In the genomic region with DNA sequence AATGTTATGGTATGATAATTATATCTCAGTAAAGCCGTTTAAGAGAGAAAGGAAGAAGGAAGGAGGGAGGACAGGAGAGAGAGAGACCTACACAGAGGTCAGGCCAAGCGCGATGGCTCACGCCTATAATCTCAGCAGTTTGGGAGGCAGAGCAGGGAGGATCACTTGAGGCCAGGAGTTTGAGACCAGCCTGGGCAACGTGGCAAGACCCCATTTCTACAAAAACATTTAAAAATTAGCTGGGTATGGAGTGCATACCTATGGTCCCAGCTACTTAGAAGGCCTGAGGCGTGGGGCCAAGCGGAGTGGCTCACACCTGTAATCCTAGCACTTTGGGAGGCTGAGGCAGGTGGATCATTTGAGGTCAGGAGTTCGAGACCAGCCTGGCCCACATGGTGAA, we compare ENCODE assay signal across 8 cellular contexts. TPM values are rescaled to one million over a fixed set of nuclear protein-coding genes. Genes with fewer than 3 reads are reported as not detected.
A peak's percentile ranks its signal among the peaks of the same experiment; 100 is the strongest.
DNase-seq lines count a peak whose midpoint lies in the region; ATAC-seq, FAIRE-seq and TF ChIP-seq lines count a peak whose summit lies in the region.
"Not testable (repeated sequence)": the region's sequence is repeated elsewhere in the genome, so short reads cannot be mapped to it uniquely, and the experiment has no call there.

No MANE protein-coding gene starts in this region.

- not testable (repeated sequence) for H3K9ac ChIP-seq in HCT116 (ENCODE audit: low read length)

- not testable (repeated sequence) for BruUV-seq in HCT116 (replicated peaks; lab: Mats Ljungman, UMichigan)

- not testable (repeated sequence) for H3K4me3 ChIP-seq in A549; HCT116 (replicated peaks in 1 of 2; ENCODE audit: low read depth in 1 of 2, low read length in 2 of 2); RWPE2 (ENCODE audit: severe bottlenecking); body of pancreas

- intact Hi-C loops in HCT116 (cut with micrococcal nuclease); body of pancreas (cut with DNase I): not testable (repeated sequence)

- WGBS in A549 (ENCODE audit: missing lambda C conversion rate): 77% methylated on average over 8 of the region's 8 CpGs
- 86 to 87% methylated on average over 7 to 8 of the region's 8 CpGs for WGBS in body of pancreas, 2 donors

- ATAC-seq in A549; HCT116; RWPE2 (ENCODE audit: low read depth); activated CD8-positive, alpha-beta T cell treated with anti-CD3 and anti-CD28 coated beads, Interleukin-2, amount 10 ng/mL, durations not matched to agents 7 days and 5 days; body of pancreas; natural killer cell treated with Interleukin-12 subunit alpha and Interleukin-12 subunit beta and Interleukin-15 and Interleukin-18, amount 100 ng/mL, for 72 hours: not testable (repeated sequence)

- DNase-seq in A549 (ENCODE audit: low read depth in 1 of 2, low spot score in 1 of 2); HCT116 (ENCODE audit: low read depth, low spot score); RWPE2 (ENCODE audit: low spot score); activated CD8-positive, alpha-beta T cell treated with anti-CD3 and anti-CD28 coated beads, Interleukin-2, amount 10 ng/mL, durations not matched to agents 7 days and 5 days; body of pancreas; immature natural killer cell; natural killer cell treated with Interleukin-12 subunit alpha and Interleukin-12 subunit beta and Interleukin-15 and Interleukin-18, amount 100 ng/mL, for 72 hours (ENCODE audit: low spot score); type B pancreatic cell (ENCODE audit: extremely low spot score, unreplicated experiment): not testable (repeated sequence)

- POLR2A ChIA-PET in A549 (lab: Yijun Ruan, JAX): interaction anchor here (1.4 to 4.9 kb wide), 2 partner anchors 12 to 16 kb away, joined by 6 to 43 read pairs; no protein-coding TSS in a partner anchor
- POLR2A ChIA-PET in HCT116 (lab: Charles Lee): interaction anchor here (1.4 to 1.5 kb wide), 2 partner anchors 11 to 47 kb away, joined by 3 read pairs; no protein-coding TSS in a partner anchor
- POLR2A ChIA-PET in activated CD8-positive, alpha-beta T cell treated with anti-CD3 and anti-CD28 coated beads, Interleukin-2, amount 10 ng/mL, durations not matched to agents 7 days and 5 days (lab: Charles Lee): not testable (repeated sequence)

- CTCF ChIA-PET in A549 (lab: Yijun Ruan, JAX): interaction anchor here (0.8 to 4.0 kb wide), 6 partner anchors 9 to 189 kb away, joined by 3 to 18 read pairs (median 4); partner anchors contain the start of genes KIFC3 and ZNF319
- CTCF ChIA-PET in HCT116 (lab: Charles Lee): interaction anchor here (1.3 kb wide), 1 partner anchor 10 kb away, joined by 3 read pairs; no protein-coding TSS in a partner anchor
- CTCF ChIA-PET in activated CD8-positive, alpha-beta T cell treated with anti-CD3 and anti-CD28 coated beads, Interleukin-2, amount 10 ng/mL, durations not matched to agents 7 days and 5 days (lab: Charles Lee): interaction anchor here (1.1 kb wide), 1 partner anchor 286 kb away, joined by 3 read pairs; no protein-coding TSS in a partner anchor

- not testable (repeated sequence) for H3K36me3 ChIP-seq in HCT116 (ENCODE audit: control insufficient read depth in 1 of 2, insufficient read depth in 2 of 2, low read length in 2 of 2); RWPE2 (ENCODE audit: low read depth); body of pancreas (replicated peaks in 1 of 2; ENCODE audit: insufficient read depth in 1 of 2, low read depth in 2 of 2)

- RAD21 ChIA-PET in HCT116 (lab: Charles Lee; ENCODE audit: low non-redundant PET in 1 of 2, low total read pairs in 2 of 2, uncharacterized antibody in 2 of 2, unreplicated experiment in 2 of 2): not testable (repeated sequence)

- H3K4me1 Mint-ChIP-seq in activated CD8-positive, alpha-beta T cell treated with anti-CD3 and anti-CD28 coated beads, Interleukin-2, amount 10 ng/mL, durations not matched to agents 7 days and 5 days (ENCODE audit: low read depth): peaks cover 46% of the 10 kb centered on the region
- H3K4me1 Mint-ChIP-seq in immature natural killer cell: peaks cover 65 to 67% of the 10 kb centered on the region in 2 donors
- peaks cover 52 to 62% of the 10 kb centered on the region in 2 donors for H3K4me1 Mint-ChIP-seq in natural killer cell treated with Interleukin-12 subunit alpha and Interleukin-12 subunit beta and Interleukin-15 and Interleukin-18, amount 100 ng/mL, for 72 hours (ENCODE audit: low read depth in 2 of 2)
- H3K4me1 Mint-ChIP-seq in type B pancreatic cell (ENCODE audit: unreplicated experiment): peaks cover 17% of the 10 kb centered on the region

- not testable (repeated sequence) for H3K79me2 ChIP-seq in HCT116 (ENCODE audit: insufficient read depth, low read length)

- peak overlapping the region; percentile 71; the same call in 2 of the 3 replicates for H3K4me2 ChIP-seq in A549
- H3K4me2 ChIP-seq in HCT116 (ENCODE audit: low read length): peak overlapping the region; percentile 69; the same call in 1 of the 2 replicates

- H3K4me1 ChIP-seq in A549 (peaks cover 84% of the 10 kb centered on the region), HCT116 (ENCODE audit: control insufficient read depth in 1 of 2, insufficient read depth in 2 of 2, low read length in 2 of 2) (peaks cover 60 to 72% of the 10 kb centered on the region in 2 experiments), RWPE2 (ENCODE audit: insufficient read depth, poor library complexity, severe bottlenecking) (peaks cover 58% of the 10 kb centered on the region), body of pancreas (peaks cover 53% of the 10 kb centered on the region)

- not testable (repeated sequence) for H3K9me2 ChIP-seq in HCT116 (ENCODE audit: insufficient read depth)

- not testable (repeated sequence) for TF ChIP-seq CTCF in A549 (IDR thresholded peaks at IDR 0.05); HCT116 (IDR thresholded peaks at IDR 0.05 in 2 of 3, conservative IDR thresholded peaks at IDR 0.05 in 1 of 3; ENCODE audit: borderline replicate concordance in 1 of 3, insufficient read depth in 1 of 3, low read depth in 2 of 3, low read length in 2 of 3); RWPE2 (IDR thresholded peaks at IDR 0.05; ENCODE audit: poor library complexity, severe bottlenecking); body of pancreas (IDR thresholded peaks at IDR 0.05); type B pancreatic cell (conservative IDR thresholded peaks at IDR 0.05)

- not testable (repeated sequence) for H3K9me3 Mint-ChIP-seq in activated CD8-positive, alpha-beta T cell treated with anti-CD3 and anti-CD28 coated beads, Interleukin-2, amount 10 ng/mL, durations not matched to agents 7 days and 5 days (ENCODE audit: insufficient read depth); immature natural killer cell; natural killer cell treated with Interleukin-12 subunit alpha and Interleukin-12 subunit beta and Interleukin-15 and Interleukin-18, amount 100 ng/mL, for 72 hours; type B pancreatic cell

- not testable (repeated sequence) for TF ChIP-seq POLR2A in A549 (IDR thresholded peaks at IDR 0.05; ENCODE audit: low read length); HCT116 (IDR thresholded peaks at IDR 0.05; ENCODE audit: borderline replicate concordance, extremely low read depth, insufficient read depth, insufficient read length); body of pancreas (IDR thresholded peaks at IDR 0.05)

- FAIRE-seq in A549 (lab: Jason Lieb, UNC): not testable (repeated sequence)

- TF ChIP-seq EP300 in A549 (IDR thresholded peaks at IDR 0.05): not testable (repeated sequence)

- not testable (repeated sequence) for H4K20me1 ChIP-seq in HCT116 (ENCODE audit: insufficient read depth)

- H3K9me3 ChIP-seq in A549; HCT116 (ENCODE audit: control insufficient read depth in 1 of 2, insufficient read depth in 1 of 2, low read depth in 1 of 2, low read length in 2 of 2); RWPE2 (ENCODE audit: severe bottlenecking); body of pancreas: not testable (repeated sequence)

- H2AFZ ChIP-seq in HCT116 (ENCODE audit: low read depth, low read length, poor library complexity, severe bottlenecking): not testable (repeated sequence)

- peak overlapping the region; percentile 8 for H3K27ac Mint-ChIP-seq in activated CD8-positive, alpha-beta T cell treated with anti-CD3 and anti-CD28 coated beads, Interleukin-2, amount 10 ng/mL, durations not matched to agents 7 days and 5 days
- H3K27ac Mint-ChIP-seq in immature natural killer cell: peak overlapping the region; percentile 93 to 98 (median 97)
- peak overlapping the region; percentile 76 to 85 for H3K27ac Mint-ChIP-seq in natural killer cell treated with Interleukin-12 subunit alpha and Interleukin-12 subunit beta and Interleukin-15 and Interleukin-18, amount 100 ng/mL, for 72 hours
- H3K27ac Mint-ChIP-seq in type B pancreatic cell: peak overlapping the region; percentile 12

- peak overlapping the region; percentile 91 to 97 for H3K27ac ChIP-seq in A549
- H3K27ac ChIP-seq in HCT116 (ENCODE audit: low read depth, low read length): not testable (repeated sequence)
- peak overlapping the region; percentile 98 for H3K27ac ChIP-seq in RWPE2 (ENCODE audit: poor library complexity, severe bottlenecking)
- H3K27ac ChIP-seq in body of pancreas: peak overlapping the region in 3 of 4 donors; percentile 82 to 96 (median 93)

- not testable (repeated sequence) for H3K27me3 ChIP-seq in HCT116 (ENCODE audit: insufficient read depth, low read length); RWPE2 (ENCODE audit: insufficient read depth, poor library complexity, severe bottlenecking); body of pancreas

- peaks cover 17% of the 10 kb centered on the region for H3K27me3 Mint-ChIP-seq in activated CD8-positive, alpha-beta T cell treated with anti-CD3 and anti-CD28 coated beads, Interleukin-2, amount 10 ng/mL, durations not matched to agents 7 days and 5 days (ENCODE audit: low read depth)
- peaks cover 2 to 12% (median 9%) of the 10 kb centered on the region in 3 donors for H3K27me3 Mint-ChIP-seq in immature natural killer cell (ENCODE audit: low read depth in 3 of 3)
- H3K27me3 Mint-ChIP-seq in natural killer cell treated with Interleukin-12 subunit alpha and Interleukin-12 subunit beta and Interleukin-15 and Interleukin-18, amount 100 ng/mL, for 72 hours; type B pancreatic cell: not testable (repeated sequence)

- H3K4me3 Mint-ChIP-seq in activated CD8-positive, alpha-beta T cell treated with anti-CD3 and anti-CD28 coated beads, Interleukin-2, amount 10 ng/mL, durations not matched to agents 7 days and 5 days; immature natural killer cell; natural killer cell treated with Interleukin-12 subunit alpha and Interleukin-12 subunit beta and Interleukin-15 and Interleukin-18, amount 100 ng/mL, for 72 hours; type B pancreatic cell: not testable (repeated sequence)

- not testable (repeated sequence) for H3K36me3 Mint-ChIP-seq in activated CD8-positive, alpha-beta T cell treated with anti-CD3 and anti-CD28 coated beads, Interleukin-2, amount 10 ng/mL, durations not matched to agents 7 days and 5 days (ENCODE audit: low read depth); immature natural killer cell; natural killer cell treated with Interleukin-12 subunit alpha and Interleukin-12 subunit beta and Interleukin-15 and Interleukin-18, amount 100 ng/mL, for 72 hours; type B pancreatic cell

- not testable (repeated sequence) for TF ChIP-seq RAD21 in A549 (conservative IDR thresholded peaks at IDR 0.05 in 1 of 2, IDR thresholded peaks at IDR 0.05 in 1 of 2); HCT116 (IDR thresholded peaks at IDR 0.05; ENCODE audit: low read depth)

RNA-seq across cellular contexts. Expression of gene KIFC3, which starts 9.0 kb away (rescaled TPM):
- polyA plus RNA-seq in A549 (2011; rRNA removed): 127 and 128 TPM in 2 replicates
- polyA plus RNA-seq in A549 (2012; cell fraction: cytosol; rRNA removed): 236 and 291 TPM in 2 replicates
- 781 and 955 TPM in 2 replicates for polyA plus RNA-seq in A549 (2012; cell fraction: nucleus; rRNA removed)
- polyA plus RNA-seq in A549 (2017; fragmentation: RNase III; extraction: RNeasy Plus Mini Kit Qiagen cat#74134 plus additional on column Dnase treatment): 171 to 180 TPM (median 178 TPM) in 3 replicates
- polyA minus RNA-seq in A549 (2011; rRNA and poly(A)+ RNA removed): 225 and 333 TPM in 2 replicates
- total RNA-seq in HCT116 (2021; ENCODE audit: unreplicated experiment): 31.9 TPM
- polyA plus RNA-seq in HCT116 (2012): 28.9 and 41.1 TPM in 2 replicates
- under 1 TPM in 1 of 2 experiments, not detected in 1; 0.53 TPM for total RNA-seq in activated CD8-positive, alpha-beta T cell treated with anti-CD3 and anti-CD28 coated beads, Interleukin-2, amount 10 ng/mL, durations not matched to agents 7 days and 5 days
- 100 to 1,000 TPM; 120 to 205 TPM for total RNA-seq in body of pancreas
- polyA plus RNA-seq in immature natural killer cell: 10 to 100 TPM in 2 of 3 donors, 1 to 10 TPM in 1; 5.1 to 13.6 (median 12.2) TPM
- 10 to 100 TPM in 1 of 2 donors, 1 to 10 TPM in 1; 2.5 to 10.0 TPM for total RNA-seq in natural killer cell treated with Interleukin-12 subunit alpha and Interleukin-12 subunit beta and Interleukin-15 and Interleukin-18, amount 100 ng/mL, for 72 hours
- total RNA-seq in type B pancreatic cell (ENCODE audit: low replicate concordance): 27.3 and 48.4 TPM in 2 replicates

Comparison
In these comparisons a context has a peak if more than half of its experiments do, and no peak if none do; other contexts are left out.
1. H3K27ac Mint-ChIP-seq: peak in every context shown above with its lines; median percentile 97 in immature natural killer cell; 80 in natural killer cell treated with Interleukin-12 subunit alpha and Interleukin-12 subunit beta and Interleukin-15 and Interleukin-18, amount 100 ng/mL, for 72 hours; 12 in type B pancreatic cell; 8 in activated CD8-positive, alpha-beta T cell treated with anti-CD3 and anti-CD28 coated beads, Interleukin-2, amount 10 ng/mL, durations not matched to agents 7 days and 5 days.